In genomic region chr16:30777591-30778297, GRCh38 we compare ENCODE assay signal across 11 cellular contexts. TPM values are rescaled to one million over a fixed set of nuclear protein-coding genes. Genes with fewer than 3 reads are reported as not detected.
A peak's percentile ranks its signal among the peaks of the same experiment; 100 is the strongest.
DNase-seq lines count a peak whose midpoint lies in the region; ATAC-seq and TF ChIP-seq lines count a peak whose summit lies in the region.
"Had no signal": no experiment of that assay in that cellular context is flagged by ENCODE, and none has a peak within 500 bp of the region (broad histone marks: within the 10 kb centered on the region; RNA-seq: fewer than 3 reads in every experiment).

No MANE protein-coding gene starts in this region.

- peaks cover 18% of the 10 kb centered on the region for H3K36me3 Mint-ChIP-seq in activated CD4-positive, alpha-beta memory T cell treated with anti-CD3 and anti-CD28 coated beads for 36 hours

- H3K36me3 ChIP-seq in right atrium auricular region = peaks cover 29% of the 10 kb centered on the region
- H3K36me3 ChIP-seq in heart right ventricle = peaks cover 0 to 47% (median 20%) of the 10 kb centered on the region in 9 donors
- peaks cover 0 to 35% (median 33%) of the 10 kb centered on the region in 5 donors for H3K36me3 ChIP-seq in subcutaneous abdominal adipose tissue (ENCODE audit: control insufficient read depth in 5 of 5, insufficient read depth in 5 of 5, low read length in 5 of 5)

- H3K4me3 ChIP-seq in right atrium auricular region = no peak overlapping the region
- no peak overlapping the region for H3K4me3 ChIP-seq in heart right ventricle
- H3K4me3 ChIP-seq in subcutaneous abdominal adipose tissue (ENCODE audit: low read depth in 1 of 5, low read length in 5 of 5) = no peak overlapping the region
- H3K4me3 ChIP-seq: heart left ventricle had no signal

- no peaks in the 10 kb centered on the region for H3K27me3 Mint-ChIP-seq in activated CD4-positive, alpha-beta memory T cell treated with anti-CD3 and anti-CD28 coated beads for 36 hours

- intact Hi-C loops in heart right ventricle (cut with DNase I) = loop anchor here in 1 of 10 donors (5.0 kb wide), 1 partner anchor 35 kb away; no protein-coding TSS in a partner anchor
- intact Hi-C loops in activated CD4-positive, alpha-beta memory T cell treated with anti-CD3 and anti-CD28 coated beads for 36 hours (cut with micrococcal nuclease) = no loop called here

- no peaks in the 10 kb centered on the region for H3K9me3 Mint-ChIP-seq in activated CD4-positive, alpha-beta memory T cell treated with anti-CD3 and anti-CD28 coated beads for 36 hours

- DNase-seq in right atrium auricular region (ENCODE audit: low spot score) = no peak
- no peak for DNase-seq in heart right ventricle
- no peak for DNase-seq in activated CD4-positive, alpha-beta memory T cell treated with anti-CD3 and anti-CD28 coated beads for 36 hours
- peak; percentile 70 for DNase-seq in left kidney (ENCODE audit: low read depth, low spot score)
- DNase-seq in cerebellum (ENCODE audit: low spot score) = no peak
- DNase-seq in KBM-7 = no peak
- DNase-seq: NCI-H2227 treated with DMSO at 0.1 percent for 48 hours had no signal

- ATAC-seq in heart right ventricle (no peak), HG02885 (IDR thresholded peaks at IDR 0.05; ENCODE audit: poor library complexity, unreplicated experiment) (no peak)
- ATAC-seq: heart left ventricle had no signal

- POLR2A ChIA-PET in activated CD4-positive, alpha-beta memory T cell treated with anti-CD3 and anti-CD28 coated beads for 36 hours (lab: Charles Lee) = interaction anchor here (0.6 kb wide), 1 partner anchor 10 kb away, joined by 3 read pairs; the partner anchor contains the start of gene ZNF629

- 83 to 85% methylated on average over 7 of the region's 7 CpGs for WGBS in heart right ventricle, 2 donors

- TF ChIP-seq CTCF in right atrium auricular region (IDR thresholded peaks at IDR 0.05) (no peak), heart right ventricle (IDR thresholded peaks at IDR 0.05) (no peak)

- no peak overlapping the region for H3K9ac ChIP-seq in subcutaneous abdominal adipose tissue (ENCODE audit: low read length in 5 of 5)

- CTCF ChIA-PET in activated CD4-positive, alpha-beta memory T cell treated with anti-CD3 and anti-CD28 coated beads for 36 hours (lab: Charles Lee) = interaction anchor here (1.1 to 1.4 kb wide), 4 partner anchors 36 to 164 kb away, joined by 3 to 4 read pairs (median 4); no protein-coding TSS in a partner anchor

- peak overlapping the region; percentile 15 to 90 for H3K27ac ChIP-seq in right atrium auricular region
- peak overlapping the region in 4 of 10 donors; percentile 10 to 97 (median 66) for H3K27ac ChIP-seq in heart right ventricle
- H3K27ac ChIP-seq in subcutaneous abdominal adipose tissue (ENCODE audit: low read depth, low read length) = peak overlapping the region; percentile 50
- H3K27ac ChIP-seq: vagina had no signal

- H3K9me3 ChIP-seq in right atrium auricular region = no peaks in the 10 kb centered on the region
- no peaks in the 10 kb centered on the region for H3K9me3 ChIP-seq in heart right ventricle
- H3K9me3 ChIP-seq in subcutaneous abdominal adipose tissue (ENCODE audit: control insufficient read depth in 5 of 5, low read length in 5 of 5) = no peaks in the 10 kb centered on the region
- H3K9me3 ChIP-seq: heart left ventricle, vagina had no signal

- H3K4me1 ChIP-seq in right atrium auricular region (peaks cover 0 to 35% of the 10 kb centered on the region in 2 donors), heart right ventricle (peaks cover 9 to 46% (median 30%) of the 10 kb centered on the region in 9 donors), subcutaneous abdominal adipose tissue (ENCODE audit: control insufficient read depth in 5 of 5, insufficient read depth in 5 of 5, low read length in 5 of 5) (peaks cover 10 to 53% (median 44%) of the 10 kb centered on the region in 5 donors)

- in situ Hi-C loops in KBM-7 (cut with MboI; ENCODE audit: low pct_unique_long_range_greater_than_20kb, low sequenced_read_pairs) = no loop called here

- H3K27ac Mint-ChIP-seq in activated CD4-positive, alpha-beta memory T cell treated with anti-CD3 and anti-CD28 coated beads for 36 hours = no peak overlapping the region

- peaks cover 19% of the 10 kb centered on the region for H3K4me1 Mint-ChIP-seq in activated CD4-positive, alpha-beta memory T cell treated with anti-CD3 and anti-CD28 coated beads for 36 hours (ENCODE audit: low read depth)

- H3K27me3 ChIP-seq in right atrium auricular region (no peaks in the 10 kb centered on the region), heart right ventricle (no peaks in the 10 kb centered on the region), subcutaneous abdominal adipose tissue (ENCODE audit: control insufficient read depth in 5 of 5, insufficient read depth in 4 of 5, low read length in 5 of 5) (no peaks in the 10 kb centered on the region)
- H3K27me3 ChIP-seq: heart left ventricle, vagina had no signal

- H3K4me3 Mint-ChIP-seq in activated CD4-positive, alpha-beta memory T cell treated with anti-CD3 and anti-CD28 coated beads for 36 hours = peak overlapping the region; percentile 91

RNA-seq across cellular contexts. Expression of gene ZNF629, which starts 9.3 kb away (rescaled TPM):
- total RNA-seq in right atrium auricular region (10 to 100 TPM; 21.2 to 22.9 TPM), heart right ventricle (10 to 100 TPM; 20.3 to 35.5 (median 27.6) TPM), cerebellum (13.2 TPM)
- polyA plus RNA-seq in heart right ventricle = 10 to 100 TPM in 1 of 2 donors, 1 to 10 TPM in 1; 7.3 to 15.4 TPM
- 1 to 10 TPM; 2.9 to 3.1 TPM for total RNA-seq in activated CD4-positive, alpha-beta memory T cell treated with anti-CD3 and anti-CD28 coated beads for 36 hours

RNA-seq across cellular contexts. Expression of gene RNF40, which starts 15.6 kb away (rescaled TPM):
- total RNA-seq in right atrium auricular region = 10 to 100 TPM; 48.5 to 59.5 TPM
- total RNA-seq in heart right ventricle = 10 to 100 TPM; 33.0 to 69.9 (median 42.6) TPM
- polyA plus RNA-seq in heart right ventricle = 10 to 100 TPM; 40.2 to 50.2 TPM
- total RNA-seq in activated CD4-positive, alpha-beta memory T cell treated with anti-CD3 and anti-CD28 coated beads for 36 hours = 10 to 100 TPM; 70.9 to 72.8 TPM
- total RNA-seq in cerebellum = 71.0 TPM

RNA-seq across cellular contexts. Expression of gene CFAP119, which starts 15.9 kb away (rescaled TPM):
- total RNA-seq in right atrium auricular region (under 1 TPM; 0.37 to 0.83 TPM), heart right ventricle (1 to 10 TPM in 5 of 10 donors, under 1 TPM in 5; 0.44 to 2.2 (median 0.90) TPM), cerebellum (5.2 TPM)
- polyA plus RNA-seq in heart right ventricle = 1 to 10 TPM; 1.9 to 2.3 TPM
- 1 to 10 TPM; 3.8 to 4.9 TPM for total RNA-seq in activated CD4-positive, alpha-beta memory T cell treated with anti-CD3 and anti-CD28 coated beads for 36 hours

RNA-seq across cellular contexts. Expression of gene PHKG2, which starts 29.5 kb away (rescaled TPM):
- total RNA-seq in right atrium auricular region (10 to 100 TPM; 16.0 to 22.1 TPM), heart right ventricle (10 to 100 TPM; 12.1 to 21.3 (median 15.0) TPM), cerebellum (11.2 TPM)
- polyA plus RNA-seq in heart right ventricle = 10 to 100 TPM; 29.1 to 40.7 TPM
- total RNA-seq in activated CD4-positive, alpha-beta memory T cell treated with anti-CD3 and anti-CD28 coated beads for 36 hours = 10 to 100 TPM; 24.1 to 27.9 TPM
